In genomic region chr6:71288228-71289038, GRCh38 we compare ENCODE assay signal across 8 cellular contexts. TPM values are rescaled to one million over a fixed set of nuclear protein-coding genes. Genes with fewer than 3 reads are reported as not detected.
DNase-seq lines count a peak whose midpoint lies in the region; ATAC-seq and TF ChIP-seq lines count a peak whose summit lies in the region.

TSS of gene OGFRL1 (plus strand) at chr6:71288811. CDS start at chr6:71288937, 126 bp downstream.

- H3K4me3 Mint-ChIP-seq in chondrocyte (ENCODE audit: unreplicated experiment), result peak within 1 kb of the TSS; percentile 69

- H3K4me1 Mint-ChIP-seq in chondrocyte (ENCODE audit: low read depth), result peaks cover 25% of the 10 kb centered on the region

- TF ChIP-seq CTCF in AG09319 (IDR thresholded peaks at IDR 0.05; ENCODE audit: low read depth, low read length) (no peak; the same call in 1 of the 2 replicates), chondrocyte (IDR thresholded peaks at IDR 0.05) (peak; percentile 34)

- peak; percentile 88 for ATAC-seq in GM19023 (IDR thresholded peaks at IDR 0.05; ENCODE audit: unreplicated experiment)
- peak; percentile 82 for ATAC-seq in HG03159 (IDR thresholded peaks at IDR 0.05; ENCODE audit: unreplicated experiment)

- H3K36me3 Mint-ChIP-seq in chondrocyte (ENCODE audit: low read depth), result no peaks in the 10 kb centered on the region

- DNase-seq in AG09319 (ENCODE audit: extremely low read depth, low read depth) (peak; percentile 35), NCI-H345 treated with DMSO at 0.1 percent for 48 hours (lab: John Stamatoyannopoulos, UW; ENCODE audit: unreplicated experiment) (peak; percentile 75), chondrocyte (ENCODE audit: low spot score) (no peak), kidney glomerular epithelial cell (lab: John Stamatoyannopoulos, UW) (peak; percentile 67)
- peak; percentile 67 for DNase-seq in activated CD4-positive, CD25-positive, alpha-beta regulatory T cell treated with anti-CD3 and anti-CD28 coated beads, Interleukin-2, amount 50 U/mL, for 72 hours
- peak; percentile 7 to 34 for DNase-seq in stimulated activated CD4-positive, alpha-beta T cell treated with anti-CD3 and anti-CD28 coated beads, Interleukin-1b, Interleukin-23, amount 100 ng/mL, for 1 hour (ENCODE audit: low read depth in 2 of 2)

- no peaks in the 10 kb centered on the region for H3K27me3 Mint-ChIP-seq in chondrocyte (ENCODE audit: low read depth)

- no peaks in the 10 kb centered on the region for H3K9me3 Mint-ChIP-seq in chondrocyte (ENCODE audit: low read depth)

- no peak within 1 kb of the TSS for H3K27ac Mint-ChIP-seq in chondrocyte (ENCODE audit: unreplicated experiment)

RNA-seq across cellular contexts. Expression of gene OGFRL1, which starts in this region (rescaled TPM):
- 3.9 to 6.5 TPM (median 6.3 TPM) in 3 replicates for total RNA-seq in chondrocyte
